ENCODE assay signal across 11 cellular contexts in genomic region chr9:136614372-136614922, GRCh38. TPM values are rescaled to one million over a fixed set of nuclear protein-coding genes. Genes with fewer than 3 reads are reported as not detected.
DNase-seq lines count a peak whose midpoint lies in the region; ATAC-seq, FAIRE-seq and TF ChIP-seq lines count a peak whose summit lies in the region.
"Had no signal": no experiment of that assay in that cellular context is flagged by ENCODE, and none has a peak within 500 bp of the region (broad histone marks: within the 10 kb centered on the region; RNA-seq: fewer than 3 reads in every experiment).

No MANE protein-coding gene starts in this region.

- FAIRE-seq in RCC 7860 (lab: Jason Lieb, UNC): no peak

- ATAC-seq in GM18502 (IDR thresholded peaks at IDR 0.05; ENCODE audit: poor library complexity, unreplicated experiment) (no peak), HG02642 (IDR thresholded peaks at IDR 0.05; ENCODE audit: poor library complexity, unreplicated experiment) (no peak), GM18858 (IDR thresholded peaks at IDR 0.05; ENCODE audit: unreplicated experiment) (no peak)

- no peak for TF ChIP-seq CTCF in AG09309 (IDR thresholded peaks at IDR 0.05; ENCODE audit: control insufficient read depth, insufficient read depth, low read depth, low read length, missing control alignments)
- TF ChIP-seq CTCF in fibroblast of the aortic adventitia (IDR thresholded peaks at IDR 0.05; ENCODE audit: insufficient read depth, low read length): no peak

- H3K4me3 ChIP-seq in AG09309 (ENCODE audit: control insufficient read depth, low read depth, low read length) (no peak overlapping the region), fibroblast of the aortic adventitia (ENCODE audit: low read depth, low read length) (no peak overlapping the region)
- H3K4me3 ChIP-seq: thoracic aorta had no signal

- peak; percentile 20 for DNase-seq in AG09309 (ENCODE audit: low read depth)
- DNase-seq in RCC 7860 (ENCODE audit: low spot score): peak; percentile 49
- DNase-seq in fibroblast of the aortic adventitia (ENCODE audit: low read depth): peak; percentile 25
- DNase-seq in non-pigmented ciliary epithelial cell (ENCODE audit: low read depth): peak; percentile 20
- DNase-seq in SK-N-DZ (ENCODE audit: low spot score): no peak
- DNase-seq: activated naive CD8-positive, alpha-beta T cell treated with anti-CD3 and anti-CD28 coated beads for 36 hours; stimulated activated CD4-positive, alpha-beta T cell treated with anti-CD3 and anti-CD28 coated beads, Interleukin-1b, Interleukin-23, amount 100 ng/mL, for 48 hours had no signal

RNA-seq across cellular contexts. Expression of gene EGFL7, which starts 48.3 kb away (rescaled TPM):
- 2.4 and 5.6 TPM in 2 replicates for total RNA-seq in fibroblast of the aortic adventitia (ENCODE audit: low replicate concordance)
- 0.73 TPM in 1 of 2 replicates, not detected in the other for polyA plus RNA-seq in SK-N-DZ (2014; cell fraction: cytosol; rRNA removed)
- 6.2 TPM in 1 of 2 replicates, not detected in the other for polyA plus RNA-seq in SK-N-DZ (2014; cell fraction: nucleus; rRNA removed)
